10 cellular contexts compared by ENCODE assay signal in genomic region chr15:31457631-31458526, GRCh38.
DNase-seq lines count a peak whose midpoint lies in the region; ATAC-seq, FAIRE-seq and TF ChIP-seq lines count a peak whose summit lies in the region.
"Had no signal": no experiment of that assay in that cellular context is flagged by ENCODE, and none has a peak within 500 bp of the region (broad histone marks: within the 10 kb centered on the region; RNA-seq: fewer than 3 reads in every experiment).

No MANE protein-coding gene starts in this region.

- H3K4me1 ChIP-seq in body of pancreas = no peaks in the 10 kb centered on the region
- H3K4me1 ChIP-seq in keratinocyte (ENCODE audit: control insufficient read depth, extremely low read depth, insufficient read depth, low read length) = peaks cover 32% of the 10 kb centered on the region

- no peak overlapping the region for H3K4me3 Mint-ChIP-seq in type B pancreatic cell
- H3K4me3 Mint-ChIP-seq: activated CD8-positive, alpha-beta T cell treated with anti-CD3 and anti-CD28 coated beads, Interleukin-2, amount 10 ng/mL, durations not matched to agents 7 days and 5 days had no signal

- 55 to 67% methylated on average over 8 to 11 of the region's 11 CpGs for WGBS in body of pancreas, 2 donors

- H3K27me3 ChIP-seq in body of pancreas = no peaks in the 10 kb centered on the region
- H3K27me3 ChIP-seq in keratinocyte (ENCODE audit: control insufficient read depth, extremely low read depth, insufficient read depth, low read length) = no peaks in the 10 kb centered on the region

- DNase-seq in A172 (ENCODE audit: low spot score) = peak; percentile 70
- peak; percentile 53 for DNase-seq in H54 (ENCODE audit: insufficient read length, low spot score)
- DNase-seq in body of pancreas = no peak
- peak; percentile 92 for DNase-seq in keratinocyte (ENCODE audit: low read depth, low spot score)
- no peak for DNase-seq in GM10266 (ENCODE audit: extremely low spot score)
- no peak for DNase-seq in type B pancreatic cell (ENCODE audit: extremely low spot score, unreplicated experiment)
- no peak for DNase-seq in NCI-H2029 (lab: John Stamatoyannopoulos, UW)
- DNase-seq: activated CD8-positive, alpha-beta T cell treated with anti-CD3 and anti-CD28 coated beads, Interleukin-2, amount 10 ng/mL, durations not matched to agents 7 days and 5 days; stimulated activated naive CD8-positive, alpha-beta T cell treated with anti-CD3 and anti-CD28 coated beads, Interleukin-15, Interleukin-2, amounts not matched to agents 100 U/mL and 50 U/mL, for 24 hours had no signal

- H3K9ac ChIP-seq in keratinocyte (ENCODE audit: control insufficient read depth, extremely low read depth, insufficient read depth, low read length) = peak overlapping the region; percentile 55

- H3K27me3 Mint-ChIP-seq in type B pancreatic cell = peaks cover 8% of the 10 kb centered on the region

- H3K36me3 ChIP-seq in body of pancreas (replicated peaks in 1 of 2; ENCODE audit: insufficient read depth in 1 of 2, low read depth in 2 of 2) = no peaks in the 10 kb centered on the region
- H3K36me3 ChIP-seq in keratinocyte (ENCODE audit: control insufficient read depth in 2 of 2, extremely low read depth in 1 of 2, insufficient read depth in 2 of 2, low read length in 2 of 2) = no peaks in the 10 kb centered on the region

- H3K9me3 ChIP-seq in body of pancreas = no peaks in the 10 kb centered on the region
- H3K9me3 ChIP-seq in keratinocyte (ENCODE audit: control insufficient read depth, low read depth, low read length) = no peaks in the 10 kb centered on the region

- no peak overlapping the region for H3K27ac ChIP-seq in body of pancreas
- peak overlapping the region; percentile 84 for H3K27ac ChIP-seq in keratinocyte (ENCODE audit: control insufficient read depth, insufficient read depth, low read length)

- no peaks in the 10 kb centered on the region for H3K79me2 ChIP-seq in keratinocyte (ENCODE audit: control insufficient read depth, insufficient read depth, low read length)

- H2AFZ ChIP-seq in keratinocyte (ENCODE audit: control insufficient read depth, low read length) = no peak overlapping the region

- H3K27ac Mint-ChIP-seq in type B pancreatic cell = no peak overlapping the region
- H3K27ac Mint-ChIP-seq: activated CD8-positive, alpha-beta T cell treated with anti-CD3 and anti-CD28 coated beads, Interleukin-2, amount 10 ng/mL, durations not matched to agents 7 days and 5 days had no signal

- TF ChIP-seq POLR2A in H54 (IDR thresholded peaks at IDR 0.05; ENCODE audit: low read depth, low read length) (no peak), body of pancreas (IDR thresholded peaks at IDR 0.05) (no peak)

- no peaks in the 10 kb centered on the region for H4K20me1 ChIP-seq in keratinocyte (ENCODE audit: control insufficient read depth, extremely low read depth, insufficient read depth, low read length)

- H3K4me3 ChIP-seq in body of pancreas = no peak overlapping the region
- no peak overlapping the region for H3K4me3 ChIP-seq in keratinocyte (ENCODE audit: control insufficient read depth in 2 of 3, extremely low read depth in 1 of 3, insufficient read depth in 2 of 3, low read depth in 1 of 3, low read length in 3 of 3)

- no peaks in the 10 kb centered on the region for H3K36me3 Mint-ChIP-seq in type B pancreatic cell

- no peak for TF ChIP-seq CTCF in body of pancreas (IDR thresholded peaks at IDR 0.05)
- TF ChIP-seq CTCF in keratinocyte (optimal IDR thresholded peaks at IDR 0.05 in 1 of 3, IDR thresholded peaks at IDR 0.05 in 1 of 3, conservative IDR thresholded peaks at IDR 0.05 in 1 of 3; ENCODE audit: extremely low read depth in 1 of 3, insufficient read depth in 2 of 3, low read length in 3 of 3) = no peak
- TF ChIP-seq CTCF in GM10266 (IDR thresholded peaks at IDR 0.05; ENCODE audit: control insufficient read depth, insufficient read depth, low read depth, missing control alignments) = no peak
- TF ChIP-seq CTCF in type B pancreatic cell (conservative IDR thresholded peaks at IDR 0.05) = no peak

- H3K4me2 ChIP-seq in keratinocyte (ENCODE audit: control insufficient read depth, extremely low read depth, insufficient read depth, low read depth, low read length) = peak overlapping the region; percentile 44

- no peaks in the 10 kb centered on the region for H3K9me3 Mint-ChIP-seq in type B pancreatic cell

- no peaks in the 10 kb centered on the region for H3K9me1 ChIP-seq in keratinocyte (ENCODE audit: control insufficient read depth, extremely low read depth, insufficient read depth, low read length)

- intact Hi-C loops in body of pancreas (cut with DNase I) = no loop called here

- dilution Hi-C loops in keratinocyte (cut with MboI; ENCODE audit: extremely low pct_ligation_motif_present, low sequenced_read_pairs) = no loop called here

- FAIRE-seq in H54 (lab: Jason Lieb, UNC) (no peak), keratinocyte (lab: Jason Lieb, UNC) (no peak)

- ATAC-seq in body of pancreas (peak; percentile 50), GM18868 (IDR thresholded peaks at IDR 0.05; ENCODE audit: unreplicated experiment) (no peak)

- no peaks in the 10 kb centered on the region for H3K4me1 Mint-ChIP-seq in type B pancreatic cell (ENCODE audit: unreplicated experiment)

Comparison
In these comparisons a context has a peak if more than half of its experiments do, and no peak if none do; other contexts are left out.
1. DNase-seq: peak in A172 (single experiment), H54 (single experiment) and keratinocyte (single experiment); none in body of pancreas (0 of 4), GM10266 (single experiment), type B pancreatic cell (single experiment) and NCI-H2029 (single experiment).